In genomic region chr18:63058521-63058920, GRCh38 we compare ENCODE assay signal across 28 cellular contexts.
"Had no signal": no experiment of that assay in that cellular context is flagged by ENCODE, and none has a peak within 500 bp of the region (broad histone marks: within the 10 kb centered on the region; RNA-seq: fewer than 3 reads in every experiment).

No MANE protein-coding gene starts in this region.

- H3K4me1 ChIP-seq: psoas muscle, testis had no signal

- H2AFZ ChIP-seq: hepatocyte had no signal

- H3K36me3 ChIP-seq: ovary, sigmoid colon, spleen, tibial artery had no signal

- FAIRE-seq: endometrium, frontal cortex, kidney had no signal

- H3K27me3 Mint-ChIP-seq: type B pancreatic cell had no signal

- H3K27ac Mint-ChIP-seq: memory B cell; nephron; stimulated activated memory B cell treated with anti-CD40 and anti-IgM and Interleukin-4, amounts not matched to agents 10 μg/mL and 1 μg/mL and 100 μg/mL, for 72 hours; type B pancreatic cell had no signal

- DNase-seq: cortex of kidney; effector memory CD8-positive, alpha-beta T cell; erythroblast; head of caudate nucleus; kidney; naive B cell; occipital lobe; ovary; posterior cingulate gyrus; psoas muscle; right cardiac atrium; sigmoid colon; spleen; stimulated activated CD4-positive, alpha-beta T cell treated with anti-CD3 and anti-CD28 coated beads, Interleukin-4, amount 100 ng/mL, for 4 hours; stimulated activated naive CD8-positive, alpha-beta T cell treated with anti-CD3 and anti-CD28 coated beads, Interleukin-15, Interleukin-2, amounts not matched to agents 100 U/mL and 50 U/mL, for 24 hours; substantia nigra; testis; tibial artery had no signal

- H3K36me3 Mint-ChIP-seq: naive B cell; stimulated activated memory B cell treated with anti-CD40 and anti-IgM and Interleukin-4, amounts not matched to agents 10 μg/mL and 1 μg/mL and 100 μg/mL, for 72 hours; type B pancreatic cell had no signal

- H3K79me2 ChIP-seq: hepatocyte had no signal

- H3K27me3 ChIP-seq: hepatocyte, ovary, spleen, testis had no signal

- H3K4me3 Mint-ChIP-seq: effector memory CD8-positive, alpha-beta T cell; memory B cell; naive B cell; nephron; stimulated activated memory B cell treated with anti-CD40 and anti-IgM and Interleukin-4, amounts not matched to agents 10 μg/mL and 1 μg/mL and 100 μg/mL, for 72 hours; type B pancreatic cell had no signal

- H3K9me3 ChIP-seq: ovary, psoas muscle, sigmoid colon, spleen, testis, tibial artery had no signal

- H3K27ac ChIP-seq: hepatocyte, ovary, psoas muscle, sigmoid colon, skin epidermis, spleen, testis, tibial artery had no signal

- H3K4me2 ChIP-seq: hepatocyte had no signal

- H3K9me3 Mint-ChIP-seq: effector memory CD8-positive, alpha-beta T cell; memory B cell; naive B cell; nephron; stimulated activated memory B cell treated with anti-CD40 and anti-IgM and Interleukin-4, amounts not matched to agents 10 μg/mL and 1 μg/mL and 100 μg/mL, for 72 hours; type B pancreatic cell had no signal

- H3K4me3 ChIP-seq: hepatocyte, lung, ovary, psoas muscle, sigmoid colon, skin epidermis, spleen, testis, tibial artery had no signal

- ATAC-seq: effector memory CD8-positive, alpha-beta T cell; left lobe of liver; psoas muscle; right cardiac atrium; stimulated activated naive CD8-positive, alpha-beta T cell treated with anti-CD3 and anti-CD28 coated beads, Interleukin-15, Interleukin-2, amounts not matched to agents 100 U/mL and 50 U/mL, for 24 hours had no signal
